In genomic region chr17:80749611-80750010, GRCh38 we compare ENCODE assay signal across 19 cellular contexts.
DNase-seq lines count a peak whose midpoint lies in the region; ATAC-seq and TF ChIP-seq lines count a peak whose summit lies in the region.
"Had no signal": no experiment of that assay in that cellular context is flagged by ENCODE, and none has a peak within 500 bp of the region (broad histone marks: within the 10 kb centered on the region; RNA-seq: fewer than 3 reads in every experiment).

No MANE protein-coding gene starts in this region.

- H3K4me1 Mint-ChIP-seq in stimulated activated naive CD8-positive, alpha-beta T cell treated with anti-CD3 and anti-CD28 coated beads, Interleukin-15, Interleukin-2, amounts not matched to agents 100 ng/mL and 50 ng/mL, for 24 hours (ENCODE audit: low read depth), result peaks cover 64% of the 10 kb centered on the region
- H3K4me1 Mint-ChIP-seq in activated naive CD8-positive, alpha-beta T cell (ENCODE audit: low read depth), result peaks cover 58% of the 10 kb centered on the region
- H3K4me1 Mint-ChIP-seq in type B pancreatic cell (ENCODE audit: unreplicated experiment), result peaks cover 26% of the 10 kb centered on the region

- no peak for TF ChIP-seq CTCF in type B pancreatic cell (conservative IDR thresholded peaks at IDR 0.05)

- no peak overlapping the region for H3K4me3 Mint-ChIP-seq in stimulated activated naive CD8-positive, alpha-beta T cell treated with anti-CD3 and anti-CD28 coated beads, Interleukin-15, Interleukin-2, amounts not matched to agents 100 ng/mL and 50 ng/mL, for 24 hours
- no peak overlapping the region for H3K4me3 Mint-ChIP-seq in activated naive CD8-positive, alpha-beta T cell
- H3K4me3 Mint-ChIP-seq in type B pancreatic cell, result no peak overlapping the region

- H3K27me3 Mint-ChIP-seq in stimulated activated naive CD8-positive, alpha-beta T cell treated with anti-CD3 and anti-CD28 coated beads, Interleukin-15, Interleukin-2, amounts not matched to agents 100 ng/mL and 50 ng/mL, for 24 hours, result no peaks in the 10 kb centered on the region
- no peaks in the 10 kb centered on the region for H3K27me3 Mint-ChIP-seq in activated naive CD8-positive, alpha-beta T cell
- no peaks in the 10 kb centered on the region for H3K27me3 Mint-ChIP-seq in type B pancreatic cell

- ATAC-seq in stimulated activated naive CD8-positive, alpha-beta T cell treated with anti-CD3 and anti-CD28 coated beads, Interleukin-15, Interleukin-2, amounts not matched to agents 100 U/mL and 50 U/mL, for 24 hours, result no peak
- ATAC-seq: activated CD4-positive, CD25-positive, alpha-beta regulatory T cell treated with anti-CD3 and anti-CD28 coated beads, Interleukin-2, amount 50 U/mL, for 24 hours; GM12878 had no signal

- DNase-seq in stimulated activated naive CD8-positive, alpha-beta T cell treated with anti-CD3 and anti-CD28 coated beads, Interleukin-15, Interleukin-2, amounts not matched to agents 100 U/mL and 50 U/mL, for 24 hours, result no peak
- DNase-seq in posterior vena cava (ENCODE audit: low spot score) (peak; percentile 16), KG1 (lab: John Stamatoyannopoulos, UW) (no peak), type B pancreatic cell (ENCODE audit: extremely low spot score, unreplicated experiment) (no peak), hypothalamus (lab: John Stamatoyannopoulos, UW) (no peak)
- DNase-seq: aorta, cortex of kidney, glutamatergic neuron, Karpas-422, kidney glomerular epithelial cell, lower lobe of right lung, NCI-H1694, NCI-H510A, SIG-M5, uterus had no signal

- peak overlapping the region; percentile 65 for H3K27ac Mint-ChIP-seq in stimulated activated naive CD8-positive, alpha-beta T cell treated with anti-CD3 and anti-CD28 coated beads, Interleukin-15, Interleukin-2, amounts not matched to agents 100 ng/mL and 50 ng/mL, for 24 hours
- peak overlapping the region; percentile 58 for H3K27ac Mint-ChIP-seq in activated naive CD8-positive, alpha-beta T cell
- no peak overlapping the region for H3K27ac Mint-ChIP-seq in type B pancreatic cell

- peaks cover 40% of the 10 kb centered on the region for H3K36me3 Mint-ChIP-seq in stimulated activated naive CD8-positive, alpha-beta T cell treated with anti-CD3 and anti-CD28 coated beads, Interleukin-15, Interleukin-2, amounts not matched to agents 100 ng/mL and 50 ng/mL, for 24 hours (ENCODE audit: low read depth)
- H3K36me3 Mint-ChIP-seq in activated naive CD8-positive, alpha-beta T cell, result peaks cover 14% of the 10 kb centered on the region
- peaks cover 19% of the 10 kb centered on the region for H3K36me3 Mint-ChIP-seq in type B pancreatic cell

- H3K9me3 Mint-ChIP-seq in stimulated activated naive CD8-positive, alpha-beta T cell treated with anti-CD3 and anti-CD28 coated beads, Interleukin-15, Interleukin-2, amounts not matched to agents 100 ng/mL and 50 ng/mL, for 24 hours, result no peaks in the 10 kb centered on the region
- no peaks in the 10 kb centered on the region for H3K9me3 Mint-ChIP-seq in activated naive CD8-positive, alpha-beta T cell (ENCODE audit: low read depth)
- no peaks in the 10 kb centered on the region for H3K9me3 Mint-ChIP-seq in type B pancreatic cell

- intact Hi-C loops in posterior vena cava (cut with DNase I), result no loop called here
